Comparison of ENCODE assay signal across 14 cellular contexts in the genomic region with DNA sequence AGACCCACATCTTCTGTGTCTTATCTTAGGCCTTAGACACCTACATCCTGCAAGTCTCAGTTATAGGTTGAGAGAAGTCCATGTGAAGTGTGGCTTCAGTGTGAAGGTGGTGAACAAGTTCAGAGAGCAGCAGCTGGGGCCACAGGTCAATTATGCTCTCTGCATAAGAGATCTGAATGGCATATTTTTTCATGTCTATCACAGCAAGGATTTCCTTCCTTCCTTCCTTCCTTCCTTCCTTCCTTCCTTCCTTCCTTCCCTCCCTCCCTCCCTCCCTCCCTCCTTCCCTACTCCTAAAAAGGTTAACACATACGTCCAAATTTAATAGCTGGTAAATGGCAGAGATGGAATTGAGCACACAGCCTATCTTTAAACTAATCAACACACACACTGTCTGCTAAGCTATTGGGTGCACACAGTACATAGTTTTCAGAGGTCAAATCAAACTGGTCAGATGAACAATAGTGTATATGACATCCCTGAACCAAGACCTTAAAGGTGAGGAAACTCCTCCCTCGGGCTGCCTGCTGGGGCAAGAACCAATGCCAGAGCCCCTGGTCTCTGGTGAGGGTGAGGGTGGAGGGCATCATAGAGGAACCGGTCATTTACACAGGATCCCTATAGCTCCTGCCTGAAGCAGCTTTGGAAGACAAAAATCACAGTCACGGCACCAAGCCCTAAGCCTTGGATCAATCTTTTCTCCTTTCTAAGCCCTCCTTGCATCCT.
A peak's percentile ranks its signal among the peaks of the same experiment; 100 is the strongest.
DNase-seq lines count a peak whose midpoint lies in the region; ATAC-seq and TF ChIP-seq lines count a peak whose summit lies in the region.
"Had no signal": no experiment of that assay in that cellular context is flagged by ENCODE, and none has a peak within 500 bp of the region (broad histone marks: within the 10 kb centered on the region; RNA-seq: fewer than 3 reads in every experiment).

No MANE protein-coding gene starts in this region.

- peaks cover 8% of the 10 kb centered on the region for H3K27me3 Mint-ChIP-seq in activated CD8-positive, alpha-beta T cell treated with anti-CD3 and anti-CD28 coated beads for 36 hours
- peaks cover 17% of the 10 kb centered on the region for H3K27me3 Mint-ChIP-seq in activated CD8-positive, alpha-beta T cell treated with anti-CD3 and anti-CD28 coated beads, Interleukin-2, amount 10 ng/mL, durations not matched to agents 7 days and 5 days (ENCODE audit: low read depth)
- H3K27me3 Mint-ChIP-seq in natural killer cell treated with Interleukin-12 subunit alpha and Interleukin-12 subunit beta and Interleukin-15 and Interleukin-18, amount 100 ng/mL, for 72 hours = peaks cover 13 to 22% of the 10 kb centered on the region in 2 donors
- H3K27me3 Mint-ChIP-seq: IgD-negative memory B cell had no signal

- no peaks in the 10 kb centered on the region for H3K4me1 Mint-ChIP-seq in activated CD8-positive, alpha-beta T cell treated with anti-CD3 and anti-CD28 coated beads for 36 hours (ENCODE audit: low read depth)
- H3K4me1 Mint-ChIP-seq in activated CD8-positive, alpha-beta T cell treated with anti-CD3 and anti-CD28 coated beads, Interleukin-2, amount 10 ng/mL, durations not matched to agents 7 days and 5 days (ENCODE audit: low read depth) = no peaks in the 10 kb centered on the region
- peaks cover 4 to 9% of the 10 kb centered on the region in 2 donors for H3K4me1 Mint-ChIP-seq in natural killer cell treated with Interleukin-12 subunit alpha and Interleukin-12 subunit beta and Interleukin-15 and Interleukin-18, amount 100 ng/mL, for 72 hours (ENCODE audit: low read depth in 2 of 2)
- H3K4me1 Mint-ChIP-seq: IgD-negative memory B cell, mesothelial cell of epicardium had no signal

- H3K9me3 Mint-ChIP-seq in activated CD8-positive, alpha-beta T cell treated with anti-CD3 and anti-CD28 coated beads for 36 hours = no peaks in the 10 kb centered on the region
- no peaks in the 10 kb centered on the region for H3K9me3 Mint-ChIP-seq in activated CD8-positive, alpha-beta T cell treated with anti-CD3 and anti-CD28 coated beads, Interleukin-2, amount 10 ng/mL, durations not matched to agents 7 days and 5 days (ENCODE audit: insufficient read depth)
- H3K9me3 Mint-ChIP-seq in natural killer cell treated with Interleukin-12 subunit alpha and Interleukin-12 subunit beta and Interleukin-15 and Interleukin-18, amount 100 ng/mL, for 72 hours = no peaks in the 10 kb centered on the region
- H3K9me3 Mint-ChIP-seq: H9, mesothelial cell of epicardium had no signal

- peak; percentile 39 for ATAC-seq in activated CD8-positive, alpha-beta T cell treated with anti-CD3 and anti-CD28 coated beads for 36 hours
- no peak for ATAC-seq in activated CD8-positive, alpha-beta T cell treated with anti-CD3 and anti-CD28 coated beads, Interleukin-2, amount 10 ng/mL, durations not matched to agents 7 days and 5 days
- ATAC-seq in GM21381 (IDR thresholded peaks at IDR 0.05; ENCODE audit: unreplicated experiment) = peak; percentile 19
- ATAC-seq in HG03175 (IDR thresholded peaks at IDR 0.05; ENCODE audit: unreplicated experiment) = peak; percentile 31
- ATAC-seq in natural killer cell treated with Interleukin-12 subunit alpha and Interleukin-12 subunit beta and Interleukin-15 and Interleukin-18, amount 100 ng/mL, for 72 hours = peak; percentile 33 to 52
- no peak for ATAC-seq in GM18873 (IDR thresholded peaks at IDR 0.05; ENCODE audit: low FRiP score, unreplicated experiment)

- no peaks in the 10 kb centered on the region for H3K4me1 ChIP-seq in breast epithelium

- intact Hi-C loops in activated CD8-positive, alpha-beta T cell treated with anti-CD3 and anti-CD28 coated beads for 36 hours (cut with micrococcal nuclease) = loop anchor here (5.0 kb wide), 1 partner anchor 35 kb away; no protein-coding TSS in a partner anchor
- intact Hi-C loops in breast epithelium (cut with DNase I; ENCODE audit: low total_unique reads) = no loop called here

- H3K9me3 ChIP-seq in breast epithelium = no peaks in the 10 kb centered on the region

- H3K27ac ChIP-seq in breast epithelium = no peak overlapping the region
- H3K27ac ChIP-seq: VCaP had no signal

- no peak overlapping the region for H3K4me3 Mint-ChIP-seq in activated CD8-positive, alpha-beta T cell treated with anti-CD3 and anti-CD28 coated beads for 36 hours
- no peak overlapping the region for H3K4me3 Mint-ChIP-seq in activated CD8-positive, alpha-beta T cell treated with anti-CD3 and anti-CD28 coated beads, Interleukin-2, amount 10 ng/mL, durations not matched to agents 7 days and 5 days
- no peak overlapping the region for H3K4me3 Mint-ChIP-seq in natural killer cell treated with Interleukin-12 subunit alpha and Interleukin-12 subunit beta and Interleukin-15 and Interleukin-18, amount 100 ng/mL, for 72 hours
- H3K4me3 Mint-ChIP-seq: H9, IgD-negative memory B cell, mesothelial cell of epicardium had no signal

- no peaks in the 10 kb centered on the region for H3K27me3 ChIP-seq in breast epithelium

- H3K36me3 ChIP-seq in breast epithelium = no peaks in the 10 kb centered on the region

- no peak overlapping the region for H3K27ac Mint-ChIP-seq in activated CD8-positive, alpha-beta T cell treated with anti-CD3 and anti-CD28 coated beads for 36 hours
- H3K27ac Mint-ChIP-seq in activated CD8-positive, alpha-beta T cell treated with anti-CD3 and anti-CD28 coated beads, Interleukin-2, amount 10 ng/mL, durations not matched to agents 7 days and 5 days = no peak overlapping the region
- H3K27ac Mint-ChIP-seq in natural killer cell treated with Interleukin-12 subunit alpha and Interleukin-12 subunit beta and Interleukin-15 and Interleukin-18, amount 100 ng/mL, for 72 hours = peak overlapping the region in 1 of 2 donors; percentile 18
- H3K27ac Mint-ChIP-seq: H9, IgD-negative memory B cell, mesothelial cell of epicardium had no signal

- no peak overlapping the region for H3K4me3 ChIP-seq in breast epithelium

- H3K36me3 Mint-ChIP-seq in activated CD8-positive, alpha-beta T cell treated with anti-CD3 and anti-CD28 coated beads for 36 hours (ENCODE audit: low read depth) = no peaks in the 10 kb centered on the region
- no peaks in the 10 kb centered on the region for H3K36me3 Mint-ChIP-seq in activated CD8-positive, alpha-beta T cell treated with anti-CD3 and anti-CD28 coated beads, Interleukin-2, amount 10 ng/mL, durations not matched to agents 7 days and 5 days (ENCODE audit: low read depth)
- no peaks in the 10 kb centered on the region for H3K36me3 Mint-ChIP-seq in natural killer cell treated with Interleukin-12 subunit alpha and Interleukin-12 subunit beta and Interleukin-15 and Interleukin-18, amount 100 ng/mL, for 72 hours
- H3K36me3 Mint-ChIP-seq: IgD-negative memory B cell, mesothelial cell of epicardium had no signal

- no peak for TF ChIP-seq POLR2A in breast epithelium (IDR thresholded peaks at IDR 0.05)

- CTCF ChIA-PET in activated CD8-positive, alpha-beta T cell treated with anti-CD3 and anti-CD28 coated beads for 36 hours (lab: Charles Lee) = interaction anchor here (0.6 to 5.4 kb wide), 46 partner anchors 10 to 619 kb away, joined by 3 to 83 read pairs (median 4); no protein-coding TSS in a partner anchor
- CTCF ChIA-PET in activated CD8-positive, alpha-beta T cell treated with anti-CD3 and anti-CD28 coated beads, Interleukin-2, amount 10 ng/mL, durations not matched to agents 7 days and 5 days (lab: Charles Lee) = interaction anchor here (0.6 to 7.3 kb wide), 40 partner anchors 8 to 248 kb away, joined by 3 to 69 read pairs (median 6); no protein-coding TSS in a partner anchor

- DNase-seq in activated CD8-positive, alpha-beta T cell treated with anti-CD3 and anti-CD28 coated beads for 36 hours = no peak
- no peak for DNase-seq in activated CD8-positive, alpha-beta T cell treated with anti-CD3 and anti-CD28 coated beads, Interleukin-2, amount 10 ng/mL, durations not matched to agents 7 days and 5 days
- DNase-seq in natural killer cell treated with Interleukin-12 subunit alpha and Interleukin-12 subunit beta and Interleukin-15 and Interleukin-18, amount 100 ng/mL, for 72 hours (ENCODE audit: low spot score) = no peak
- no peak for DNase-seq in breast epithelium (ENCODE audit: low spot score in 2 of 2)
- DNase-seq in GDM1 (lab: John Stamatoyannopoulos, UW) = no peak
- DNase-seq: kidney, NCI-H446 treated with DMSO at 0.1 percent for 48 hours had no signal

- POLR2A ChIA-PET in activated CD8-positive, alpha-beta T cell treated with anti-CD3 and anti-CD28 coated beads for 36 hours (lab: Charles Lee) = interaction anchor here (1.0 to 1.1 kb wide), 2 partner anchors 105 to 158 kb away, joined by 3 read pairs; no protein-coding TSS in a partner anchor
- POLR2A ChIA-PET in activated CD8-positive, alpha-beta T cell treated with anti-CD3 and anti-CD28 coated beads, Interleukin-2, amount 10 ng/mL, durations not matched to agents 7 days and 5 days (lab: Charles Lee) = no interaction called here

- no peak for TF ChIP-seq CTCF in activated CD8-positive, alpha-beta T cell treated with anti-CD3 and anti-CD28 coated beads for 36 hours (IDR thresholded peaks at IDR 0.05)
- TF ChIP-seq CTCF in breast epithelium (IDR thresholded peaks at IDR 0.05) = no peak

Comparison
In these comparisons a context has a peak if more than half of its experiments do, and no peak if none do; other contexts are left out.
1. ATAC-seq: peak in activated CD8-positive, alpha-beta T cell treated with anti-CD3 and anti-CD28 coated beads for 36 hours (single experiment), GM21381 (single experiment), HG03175 (single experiment) and natural killer cell treated with Interleukin-12 subunit alpha and Interleukin-12 subunit beta and Interleukin-15 and Interleukin-18, amount 100 ng/mL, for 72 hours (2 of 2); none in activated CD8-positive, alpha-beta T cell treated with anti-CD3 and anti-CD28 coated beads, Interleukin-2, amount 10 ng/mL, durations not matched to agents 7 days and 5 days (single experiment) and GM18873 (single experiment).